In genomic region chr1:39717809-39718208, GRCh38 we compare ENCODE assay signal across 1 cellular context.
TF ChIP-seq lines count a peak whose summit lies in the region.

No MANE protein-coding gene starts in this region.

TF ChIP-seq in HepG2, 621 proteins besides CTCF, POLR2A, EP300 and RAD21:
- TF ChIP-seq NR1H2 (CRISPR knock-in tag; IDR thresholded peaks at IDR 0.05; ENCODE audit: borderline replicate concordance, low read depth) (no peak), CCAR2 (optimal IDR thresholded peaks at IDR 0.05; ENCODE audit: low read depth, low read length) (no peak), NFYB (CRISPR knock-in tag; IDR thresholded peaks at IDR 0.05) (no peak), ZNF564 (CRISPR knock-in tag; IDR thresholded peaks at IDR 0.05) (no peak), ZFP36L1 (CRISPR knock-in tag; IDR thresholded peaks at IDR 0.05) (no peak), JUND (CRISPR knock-in tag; IDR thresholded peaks at IDR 0.05) (no peak), RXRA (CRISPR knock-in tag; IDR thresholded peaks at IDR 0.05) (no peak), ASH2L (IDR thresholded peaks at IDR 0.05; ENCODE audit: insufficient read length, low read depth, low read length) (no peak), ATF7 (IDR thresholded peaks at IDR 0.05) (no peak), ATF7 (CRISPR knock-in tag; IDR thresholded peaks at IDR 0.05) (no peak), HOXA9 (CRISPR knock-in tag; IDR thresholded peaks at IDR 0.05; ENCODE audit: borderline replicate concordance) (no peak), ZNF547 (CRISPR knock-in tag; IDR thresholded peaks at IDR 0.05) (no peak), SNAI1 (CRISPR knock-in tag; IDR thresholded peaks at IDR 0.05; ENCODE audit: borderline replicate concordance) (no peak), MED1 (CRISPR knock-in tag; IDR thresholded peaks at IDR 0.05) (no peak), SP5 (CRISPR knock-in tag; IDR thresholded peaks at IDR 0.05; ENCODE audit: borderline replicate concordance, low read depth) (no peak), CHD4 (IDR thresholded peaks at IDR 0.05; ENCODE audit: borderline replicate concordance, low read length) (no peak), RELA (CRISPR knock-in tag; IDR thresholded peaks at IDR 0.05) (no peak), TBP (CRISPR knock-in tag; IDR thresholded peaks at IDR 0.05) (no peak), NR2F6 (IDR thresholded peaks at IDR 0.05) (no peak), NR2F6 (CRISPR knock-in tag; IDR thresholded peaks at IDR 0.05) (no peak), ZNF850 (CRISPR knock-in tag; conservative IDR thresholded peaks at IDR 0.05) (no peak)
- TF ChIP-seq, protein P1, sequence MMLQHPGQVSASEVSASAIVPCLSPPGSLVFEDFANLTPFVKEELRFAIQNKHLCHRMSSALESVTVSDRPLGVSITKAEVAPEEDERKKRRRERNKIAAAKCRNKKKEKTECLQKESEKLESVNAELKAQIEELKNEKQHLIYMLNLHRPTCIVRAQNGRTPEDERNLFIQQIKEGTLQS (CRISPR knock-in tag; IDR thresholded peaks at IDR 0.05): no peak
TF ChIP-seq in HepG2: peak in this region for 0.
